ENCODE assay signal across 9 cellular contexts in genomic region chr9:89400398-89401116, GRCh38.
DNase-seq lines count a peak whose midpoint lies in the region; ATAC-seq and TF ChIP-seq lines count a peak whose summit lies in the region.
"Had no signal": no experiment of that assay in that cellular context is flagged by ENCODE, and none has a peak within 500 bp of the region (broad histone marks: within the 10 kb centered on the region; RNA-seq: fewer than 3 reads in every experiment).

No MANE protein-coding gene starts in this region.

- H3K36me3 Mint-ChIP-seq in neural progenitor cell, result peaks cover 24% of the 10 kb centered on the region

- no peak overlapping the region for H3K4me2 ChIP-seq in neural progenitor cell

- peak; percentile 75 for ATAC-seq in GM19455 (IDR thresholded peaks at IDR 0.05; ENCODE audit: unreplicated experiment)
- ATAC-seq in HG03439 (IDR thresholded peaks at IDR 0.05; ENCODE audit: unreplicated experiment), result peak; percentile 67

- intact Hi-C loops in colonic mucosa (cut with DNase I), result no loop called here

- H3K27ac ChIP-seq in colonic mucosa, result peak overlapping the region; percentile 18
- H3K27ac ChIP-seq in neural progenitor cell, result no peak overlapping the region
- H3K27ac ChIP-seq: thoracic aorta had no signal

- H3K79me2 ChIP-seq in neural progenitor cell (ENCODE audit: low read depth), result no peaks in the 10 kb centered on the region

- no peaks in the 10 kb centered on the region for H3K4me1 ChIP-seq in colonic mucosa
- no peaks in the 10 kb centered on the region for H3K4me1 ChIP-seq in neural progenitor cell

- H3K4me3 ChIP-seq in GM06990 (replicated peaks; ENCODE audit: low read depth, low read length) (peak overlapping the region; percentile 30), colonic mucosa (no peak overlapping the region), neural progenitor cell (no peak overlapping the region)
- H3K4me3 ChIP-seq: thoracic aorta had no signal

- peaks cover 42% of the 10 kb centered on the region for H3K36me3 ChIP-seq in GM06990 (ENCODE audit: control insufficient read depth, insufficient read depth, low read length)
- H3K36me3 ChIP-seq in colonic mucosa, result no peaks in the 10 kb centered on the region
- H3K36me3 ChIP-seq in neural progenitor cell, result no peaks in the 10 kb centered on the region

- no peaks in the 10 kb centered on the region for H3K9me3 ChIP-seq in colonic mucosa
- no peaks in the 10 kb centered on the region for H3K9me3 ChIP-seq in neural progenitor cell (ENCODE audit: low read depth)
- H3K9me3 ChIP-seq: thoracic aorta had no signal

- H3K4me3 Mint-ChIP-seq in neural progenitor cell, result no peak overlapping the region

- no peaks in the 10 kb centered on the region for H3K9me3 Mint-ChIP-seq in neural progenitor cell

- H3K9ac ChIP-seq in colonic mucosa (ENCODE audit: low read depth in 2 of 2, low read length in 2 of 2) (peak overlapping the region in 1 of 2 donors; percentile 17), neural progenitor cell (no peak overlapping the region)

- H3K27ac Mint-ChIP-seq in neural progenitor cell, result no peak overlapping the region

- H4K20me1 ChIP-seq in neural progenitor cell (ENCODE audit: low read depth), result no peaks in the 10 kb centered on the region

- H2AFZ ChIP-seq in neural progenitor cell (replicated peaks), result no peak overlapping the region

- TF ChIP-seq CTCF in GM06990 (IDR thresholded peaks at IDR 0.05; ENCODE audit: insufficient read depth, low read length, poor library complexity, severe bottlenecking) (no peak), colonic mucosa (IDR thresholded peaks at IDR 0.05) (no peak), neural progenitor cell (IDR thresholded peaks at IDR 0.05) (no peak)

- peaks cover under 1% of the 10 kb centered on the region for H3K4me1 Mint-ChIP-seq in neural progenitor cell

- peak; percentile 40 for DNase-seq in GM06990 (ENCODE audit: extremely low read depth, insufficient read length)
- no peak for DNase-seq in colonic mucosa
- DNase-seq in activated CD8-positive, alpha-beta memory T cell treated with anti-CD3 and anti-CD28 coated beads, Interleukin-2, amount 50 U/mL, for 4 hours, result no peak
- DNase-seq in NCI-H146 treated with DMSO at 0.1 percent for 48 hours (lab: John Stamatoyannopoulos, UW; ENCODE audit: unreplicated experiment), result no peak
- DNase-seq in neural progenitor cell (ENCODE audit: low spot score), result no peak
- no peak for DNase-seq in activated CD4-positive, CD25-positive, alpha-beta regulatory T cell (lab: John Stamatoyannopoulos, UW)

- no peaks in the 10 kb centered on the region for H3K27me3 ChIP-seq in GM06990 (replicated peaks; ENCODE audit: control insufficient read depth, insufficient read depth, low read length)
- no peaks in the 10 kb centered on the region for H3K27me3 ChIP-seq in colonic mucosa
- H3K27me3 ChIP-seq in neural progenitor cell, result no peaks in the 10 kb centered on the region

- H3F3A ChIP-seq in neural progenitor cell (ENCODE audit: low read depth), result no peaks in the 10 kb centered on the region

- H3K27me3 Mint-ChIP-seq in neural progenitor cell (ENCODE audit: insufficient read depth, low read depth), result no peaks in the 10 kb centered on the region
